In the genomic region with DNA sequence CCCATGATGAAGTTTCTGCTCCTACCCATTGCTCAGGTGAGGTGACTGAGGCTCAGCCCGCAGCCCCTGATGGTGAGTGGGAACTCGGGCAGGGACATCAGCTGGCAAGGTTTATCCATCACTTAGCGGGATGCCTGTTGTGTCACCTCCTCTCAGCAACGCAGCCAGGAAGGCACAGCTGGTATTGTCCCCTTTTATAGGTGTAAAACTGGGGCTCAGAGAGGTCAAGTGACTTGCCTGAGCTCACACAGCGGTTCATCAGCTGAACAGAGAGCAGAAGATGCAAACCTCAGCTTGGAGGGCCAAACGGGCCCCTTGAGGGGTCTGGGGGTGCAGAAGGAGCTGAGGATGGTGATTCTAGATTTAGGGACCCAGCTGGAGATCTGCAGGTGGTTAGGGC, we compare ENCODE assay signal across 26 cellular contexts.
"Had no signal": no experiment of that assay in that cellular context is flagged by ENCODE, and none has a peak within 500 bp of the region (broad histone marks: within the 10 kb centered on the region; RNA-seq: fewer than 3 reads in every experiment).

No MANE protein-coding gene starts in this region.

- H3K27ac ChIP-seq: colonic mucosa, epithelial cell of prostate, esophagus squamous epithelium, gastrocnemius medialis, heart right ventricle, left lung, lower lobe of right lung had no signal

- FAIRE-seq: endometrium, islet of Langerhans, keratinocyte had no signal

- H3K36me3 ChIP-seq: colonic mucosa, esophagus squamous epithelium, gastrocnemius medialis, heart right ventricle, left lung, lower lobe of right lung had no signal

- H3K9me3 ChIP-seq: colonic mucosa, esophagus squamous epithelium, gastrocnemius medialis, heart right ventricle, left lung, lower lobe of right lung, mucosa of descending colon had no signal

- DNase-seq: colonic mucosa; cortex of kidney; effector CD8-positive, alpha-beta T cell; effector memory CD8-positive, alpha-beta T cell; endodermal cell; erythroblast; esophagus squamous epithelium; foreskin fibroblast; foreskin melanocyte; gastrocnemius medialis; glutamatergic neuron; head of caudate nucleus; heart right ventricle; hippocampal formation; left cardiac atrium; left lung; left ventricle myocardium superior; lower lobe of right lung; mesenchymal stem cell; mucosa of descending colon; naive B cell had no signal

- H3K4me1 ChIP-seq: colonic mucosa, esophagus squamous epithelium, gastrocnemius medialis, left lung, lower lobe of right lung had no signal

- ATAC-seq: effector memory CD8-positive, alpha-beta T cell; esophagus mucosa; gastrocnemius medialis; heart right ventricle; left cardiac atrium; left lung; left ventricle myocardium superior; lower lobe of right lung; mucosa of descending colon had no signal

- H3K4me3 ChIP-seq: colonic mucosa, esophagus squamous epithelium, gastrocnemius medialis, heart right ventricle, left lung, lower lobe of right lung, mucosa of descending colon had no signal

- H3K27me3 ChIP-seq: colonic mucosa, gastrocnemius medialis had no signal
